9 cellular contexts compared by ENCODE assay signal in the genomic region with DNA sequence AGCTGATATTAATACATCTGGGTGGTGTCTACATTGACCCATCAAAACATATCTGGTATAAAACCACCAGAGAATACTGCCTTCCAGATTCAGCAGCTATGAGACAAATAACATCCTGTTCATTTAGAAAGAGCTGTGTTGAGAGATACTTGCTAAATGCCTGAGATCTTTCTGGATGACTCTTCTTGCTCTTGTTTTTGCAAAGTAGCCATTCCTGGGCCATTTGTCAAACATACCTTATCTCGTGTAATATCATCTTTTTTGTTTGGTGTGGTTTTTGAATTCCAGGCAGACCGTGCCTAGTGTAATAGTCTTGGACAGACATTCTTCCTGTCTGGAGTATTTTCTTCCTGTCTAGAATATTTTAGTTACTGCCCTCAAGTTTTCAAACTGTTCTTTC.
DNase-seq lines count a peak whose midpoint lies in the region; FAIRE-seq and TF ChIP-seq lines count a peak whose summit lies in the region.
"Had no signal": no experiment of that assay in that cellular context is flagged by ENCODE, and none has a peak within 500 bp of the region (broad histone marks: within the 10 kb centered on the region; RNA-seq: fewer than 3 reads in every experiment).

No MANE protein-coding gene starts in this region.

- no peak overlapping the region for H3K4me3 Mint-ChIP-seq in endothelial cell (ENCODE audit: unreplicated experiment)

- in situ Hi-C loops in transverse colon (cut with MboI; ENCODE audit: low pct_ligation_motif_present in 1 of 4, low pct_unique_long_range_greater_than_20kb in 1 of 4, low sequenced_read_pairs in 3 of 4): no loop called here

- 36 to 59% methylated on average over 2 of the region's 2 CpGs for WGBS in transverse colon (ENCODE audit: low coverage in 1 of 2), 2 donors

- TF ChIP-seq CTCF in dorsolateral prefrontal cortex (IDR thresholded peaks at IDR 0.05 in 54 of 56, conservative IDR thresholded peaks at IDR 0.05 in 2 of 56; ENCODE audit: low read depth in 1 of 56, partially characterized antibody in 56 of 56) (no peak), transverse colon (IDR thresholded peaks at IDR 0.05) (no peak), endothelial cell (IDR thresholded peaks at IDR 0.05; ENCODE audit: unreplicated experiment) (no peak)

- H3K4me1 Mint-ChIP-seq in endothelial cell (ENCODE audit: unreplicated experiment): peaks cover 26% of the 10 kb centered on the region

- no peaks in the 10 kb centered on the region for H3K36me3 Mint-ChIP-seq in endothelial cell (ENCODE audit: low read depth, unreplicated experiment)

- H3K36me3 ChIP-seq in transverse colon: no peaks in the 10 kb centered on the region

- H3K27me3 ChIP-seq in dorsolateral prefrontal cortex (no peaks in the 10 kb centered on the region), transverse colon (no peaks in the 10 kb centered on the region)

- FAIRE-seq in frontal cortex (lab: Jason Lieb, UNC): no peak

- TF ChIP-seq POLR2A in transverse colon (IDR thresholded peaks at IDR 0.05): no peak

- H3K27me3 Mint-ChIP-seq in endothelial cell (ENCODE audit: unreplicated experiment): peaks cover 2% of the 10 kb centered on the region

- H3K4me1 ChIP-seq in transverse colon: peaks cover 0 to 33% (median 29%) of the 10 kb centered on the region in 4 donors

- H3K27ac Mint-ChIP-seq in endothelial cell (ENCODE audit: unreplicated experiment): no peak overlapping the region

- intact Hi-C loops in dorsolateral prefrontal cortex (cut with DNase I): loop anchor here (10.0 kb wide), 4 partner anchors 76 to 646 kb away; a partner anchor contains a TSS
- intact Hi-C loops in transverse colon (cut with DNase I; ENCODE audit: low total_unique reads): no loop called here

- H3K4me3 ChIP-seq in dorsolateral prefrontal cortex: peak overlapping the region in 22 of 59 donors; percentile 0 to 63 (median 9)
- no peak overlapping the region for H3K4me3 ChIP-seq in transverse colon

- H3K9me3 ChIP-seq in transverse colon: no peaks in the 10 kb centered on the region

- peak overlapping the region; percentile 14 to 100 (median 97) for H3K27ac ChIP-seq in dorsolateral prefrontal cortex
- peak overlapping the region in 3 of 4 donors; percentile 15 to 45 (median 21) for H3K27ac ChIP-seq in transverse colon

- TF ChIP-seq EP300 in transverse colon (IDR thresholded peaks at IDR 0.05; ENCODE audit: low read depth): no peak

- peak; percentile 92 for DNase-seq in NCI-H226
- no peak for DNase-seq in dorsolateral prefrontal cortex
- DNase-seq in lung microvascular endothelial cell (ENCODE audit: low read depth in 2 of 2): peak; percentile 27 to 71
- DNase-seq in transverse colon: no peak
- DNase-seq in NCI-H146 (lab: John Stamatoyannopoulos, UW): no peak
- DNase-seq in NOMO-1 (lab: John Stamatoyannopoulos, UW; ENCODE audit: unreplicated experiment in 2 of 2): no peak
- DNase-seq in endothelial cell (ENCODE audit: low spot score): no peak
- no peak for DNase-seq in frontal cortex (ENCODE audit: low spot score in 2 of 2)
- DNase-seq: NCI-H2227 treated with DMSO at 0.1 percent for 48 hours had no signal

- no peaks in the 10 kb centered on the region for H3K9me3 Mint-ChIP-seq in endothelial cell (ENCODE audit: unreplicated experiment)

Comparison
In these comparisons a context has a peak if more than half of its experiments do, and no peak if none do; other contexts are left out.
1. DNase-seq: peak in NCI-H226 (single experiment) and lung microvascular endothelial cell (2 of 2); none in dorsolateral prefrontal cortex (0 of 10), transverse colon (single experiment), NCI-H146 (single experiment), NOMO-1 (0 of 2), endothelial cell (single experiment) and frontal cortex (0 of 2).